Comparison of ENCODE assay signal across 1 cellular context in the genomic region with DNA sequence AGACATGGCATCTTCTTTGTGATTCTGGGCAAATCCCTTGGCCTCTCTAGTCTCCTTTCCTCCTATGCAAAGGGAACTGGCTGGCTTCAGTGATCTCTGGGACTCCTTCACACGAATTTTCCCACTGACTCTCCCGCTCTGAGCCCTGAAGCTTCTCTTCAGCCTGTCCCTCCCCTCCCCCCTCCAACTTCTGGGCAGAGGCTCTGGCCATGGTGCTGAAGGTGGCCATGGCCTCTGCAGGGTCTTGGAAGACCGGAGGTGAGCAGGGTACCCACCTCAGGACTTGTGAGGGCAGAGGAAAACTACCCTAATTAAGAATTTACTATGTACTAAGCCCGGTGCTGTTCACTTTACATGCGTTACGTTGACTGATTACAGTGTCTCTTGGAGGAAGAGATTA.
TF ChIP-seq lines count a peak whose summit lies in the region.

No MANE protein-coding gene starts in this region.

TF ChIP-seq in K562, 482 proteins besides CTCF, POLR2A, EP300 and RAD21 (continues in another document):
- no peak for TF ChIP-seq PHB2 (IDR thresholded peaks at IDR 0.05; ENCODE audit: low read depth)
- TF ChIP-seq ZNF696 (CRISPR knock-in tag; conservative IDR thresholded peaks at IDR 0.05) = no peak
- no peak for TF ChIP-seq MEIS2 (IDR thresholded peaks at IDR 0.05; ENCODE audit: partially characterized antibody)
- TF ChIP-seq, protein P1, sequence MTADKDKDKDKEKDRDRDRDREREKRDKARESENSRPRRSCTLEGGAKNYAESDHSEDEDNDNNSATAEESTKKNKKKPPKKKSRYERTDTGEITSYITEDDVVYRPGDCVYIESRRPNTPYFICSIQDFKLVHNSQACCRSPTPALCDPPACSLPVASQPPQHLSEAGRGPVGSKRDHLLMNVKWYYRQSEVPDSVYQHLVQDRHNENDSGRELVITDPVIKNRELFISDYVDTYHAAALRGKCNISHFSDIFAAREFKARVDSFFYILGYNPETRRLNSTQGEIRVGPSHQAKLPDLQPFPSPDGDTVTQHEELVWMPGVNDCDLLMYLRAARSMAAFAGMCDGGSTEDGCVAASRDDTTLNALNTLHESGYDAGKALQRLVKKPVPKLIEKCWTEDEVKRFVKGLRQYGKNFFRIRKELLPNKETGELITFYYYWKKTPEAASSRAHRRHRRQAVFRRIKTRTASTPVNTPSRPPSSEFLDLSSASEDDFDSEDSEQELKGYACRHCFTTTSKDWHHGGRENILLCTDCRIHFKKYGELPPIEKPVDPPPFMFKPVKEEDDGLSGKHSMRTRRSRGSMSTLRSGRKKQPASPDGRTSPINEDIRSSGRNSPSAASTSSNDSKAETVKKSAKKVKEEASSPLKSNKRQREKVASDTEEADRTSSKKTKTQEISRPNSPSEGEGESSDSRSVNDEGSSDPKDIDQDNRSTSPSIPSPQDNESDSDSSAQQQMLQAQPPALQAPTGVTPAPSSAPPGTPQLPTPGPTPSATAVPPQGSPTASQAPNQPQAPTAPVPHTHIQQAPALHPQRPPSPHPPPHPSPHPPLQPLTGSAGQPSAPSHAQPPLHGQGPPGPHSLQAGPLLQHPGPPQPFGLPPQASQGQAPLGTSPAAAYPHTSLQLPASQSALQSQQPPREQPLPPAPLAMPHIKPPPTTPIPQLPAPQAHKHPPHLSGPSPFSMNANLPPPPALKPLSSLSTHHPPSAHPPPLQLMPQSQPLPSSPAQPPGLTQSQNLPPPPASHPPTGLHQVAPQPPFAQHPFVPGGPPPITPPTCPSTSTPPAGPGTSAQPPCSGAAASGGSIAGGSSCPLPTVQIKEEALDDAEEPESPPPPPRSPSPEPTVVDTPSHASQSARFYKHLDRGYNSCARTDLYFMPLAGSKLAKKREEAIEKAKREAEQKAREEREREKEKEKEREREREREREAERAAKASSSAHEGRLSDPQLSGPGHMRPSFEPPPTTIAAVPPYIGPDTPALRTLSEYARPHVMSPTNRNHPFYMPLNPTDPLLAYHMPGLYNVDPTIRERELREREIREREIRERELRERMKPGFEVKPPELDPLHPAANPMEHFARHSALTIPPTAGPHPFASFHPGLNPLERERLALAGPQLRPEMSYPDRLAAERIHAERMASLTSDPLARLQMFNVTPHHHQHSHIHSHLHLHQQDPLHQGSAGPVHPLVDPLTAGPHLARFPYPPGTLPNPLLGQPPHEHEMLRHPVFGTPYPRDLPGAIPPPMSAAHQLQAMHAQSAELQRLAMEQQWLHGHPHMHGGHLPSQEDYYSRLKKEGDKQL (CRISPR knock-in tag; IDR thresholded peaks at IDR 0.05; ENCODE audit: borderline replicate concordance) = no peak
- 0 out of 2 replicates have a peak, but pooled peaks have one; percentile 22 for TF ChIP-seq CXXC5 (CRISPR knock-in tag; IDR thresholded peaks at IDR 0.05)
- TF ChIP-seq, protein P2, sequence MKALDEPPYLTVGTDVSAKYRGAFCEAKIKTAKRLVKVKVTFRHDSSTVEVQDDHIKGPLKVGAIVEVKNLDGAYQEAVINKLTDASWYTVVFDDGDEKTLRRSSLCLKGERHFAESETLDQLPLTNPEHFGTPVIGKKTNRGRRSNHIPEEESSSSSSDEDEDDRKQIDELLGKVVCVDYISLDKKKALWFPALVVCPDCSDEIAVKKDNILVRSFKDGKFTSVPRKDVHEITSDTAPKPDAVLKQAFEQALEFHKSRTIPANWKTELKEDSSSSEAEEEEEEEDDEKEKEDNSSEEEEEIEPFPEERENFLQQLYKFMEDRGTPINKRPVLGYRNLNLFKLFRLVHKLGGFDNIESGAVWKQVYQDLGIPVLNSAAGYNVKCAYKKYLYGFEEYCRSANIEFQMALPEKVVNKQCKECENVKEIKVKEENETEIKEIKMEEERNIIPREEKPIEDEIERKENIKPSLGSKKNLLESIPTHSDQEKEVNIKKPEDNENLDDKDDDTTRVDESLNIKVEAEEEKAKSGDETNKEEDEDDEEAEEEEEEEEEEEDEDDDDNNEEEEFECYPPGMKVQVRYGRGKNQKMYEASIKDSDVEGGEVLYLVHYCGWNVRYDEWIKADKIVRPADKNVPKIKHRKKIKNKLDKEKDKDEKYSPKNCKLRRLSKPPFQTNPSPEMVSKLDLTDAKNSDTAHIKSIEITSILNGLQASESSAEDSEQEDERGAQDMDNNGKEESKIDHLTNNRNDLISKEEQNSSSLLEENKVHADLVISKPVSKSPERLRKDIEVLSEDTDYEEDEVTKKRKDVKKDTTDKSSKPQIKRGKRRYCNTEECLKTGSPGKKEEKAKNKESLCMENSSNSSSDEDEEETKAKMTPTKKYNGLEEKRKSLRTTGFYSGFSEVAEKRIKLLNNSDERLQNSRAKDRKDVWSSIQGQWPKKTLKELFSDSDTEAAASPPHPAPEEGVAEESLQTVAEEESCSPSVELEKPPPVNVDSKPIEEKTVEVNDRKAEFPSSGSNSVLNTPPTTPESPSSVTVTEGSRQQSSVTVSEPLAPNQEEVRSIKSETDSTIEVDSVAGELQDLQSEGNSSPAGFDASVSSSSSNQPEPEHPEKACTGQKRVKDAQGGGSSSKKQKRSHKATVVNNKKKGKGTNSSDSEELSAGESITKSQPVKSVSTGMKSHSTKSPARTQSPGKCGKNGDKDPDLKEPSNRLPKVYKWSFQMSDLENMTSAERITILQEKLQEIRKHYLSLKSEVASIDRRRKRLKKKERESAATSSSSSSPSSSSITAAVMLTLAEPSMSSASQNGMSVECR (CRISPR knock-in tag; IDR thresholded peaks at IDR 0.05) = peak; percentile 67; the same call in 1 of the 2 replicates
- TF ChIP-seq, protein P3, sequence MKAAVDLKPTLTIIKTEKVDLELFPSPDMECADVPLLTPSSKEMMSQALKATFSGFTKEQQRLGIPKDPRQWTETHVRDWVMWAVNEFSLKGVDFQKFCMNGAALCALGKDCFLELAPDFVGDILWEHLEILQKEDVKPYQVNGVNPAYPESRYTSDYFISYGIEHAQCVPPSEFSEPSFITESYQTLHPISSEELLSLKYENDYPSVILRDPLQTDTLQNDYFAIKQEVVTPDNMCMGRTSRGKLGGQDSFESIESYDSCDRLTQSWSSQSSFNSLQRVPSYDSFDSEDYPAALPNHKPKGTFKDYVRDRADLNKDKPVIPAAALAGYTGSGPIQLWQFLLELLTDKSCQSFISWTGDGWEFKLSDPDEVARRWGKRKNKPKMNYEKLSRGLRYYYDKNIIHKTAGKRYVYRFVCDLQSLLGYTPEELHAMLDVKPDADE (conservative IDR thresholded peaks at IDR 0.05; ENCODE audit: control insufficient read depth, low read depth, low read length) = no peak
- TF ChIP-seq, protein P4, sequence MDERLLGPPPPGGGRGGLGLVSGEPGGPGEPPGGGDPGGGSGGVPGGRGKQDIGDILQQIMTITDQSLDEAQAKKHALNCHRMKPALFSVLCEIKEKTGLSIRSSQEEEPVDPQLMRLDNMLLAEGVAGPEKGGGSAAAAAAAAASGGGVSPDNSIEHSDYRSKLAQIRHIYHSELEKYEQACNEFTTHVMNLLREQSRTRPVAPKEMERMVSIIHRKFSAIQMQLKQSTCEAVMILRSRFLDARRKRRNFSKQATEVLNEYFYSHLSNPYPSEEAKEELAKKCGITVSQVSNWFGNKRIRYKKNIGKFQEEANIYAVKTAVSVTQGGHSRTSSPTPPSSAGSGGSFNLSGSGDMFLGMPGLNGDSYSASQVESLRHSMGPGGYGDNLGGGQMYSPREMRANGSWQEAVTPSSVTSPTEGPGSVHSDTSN (CRISPR knock-in tag; IDR thresholded peaks at IDR 0.05; ENCODE audit: low read depth) = no peak
- TF ChIP-seq, protein P4 (tag; conservative IDR thresholded peaks at IDR 0.05; ENCODE audit: low read depth) = no peak
- TF ChIP-seq BCOR (IDR thresholded peaks at IDR 0.05) = no peak
- no peak for TF ChIP-seq NUFIP1 (IDR thresholded peaks at IDR 0.05; ENCODE audit: partially characterized antibody)
- TF ChIP-seq, protein P5, sequence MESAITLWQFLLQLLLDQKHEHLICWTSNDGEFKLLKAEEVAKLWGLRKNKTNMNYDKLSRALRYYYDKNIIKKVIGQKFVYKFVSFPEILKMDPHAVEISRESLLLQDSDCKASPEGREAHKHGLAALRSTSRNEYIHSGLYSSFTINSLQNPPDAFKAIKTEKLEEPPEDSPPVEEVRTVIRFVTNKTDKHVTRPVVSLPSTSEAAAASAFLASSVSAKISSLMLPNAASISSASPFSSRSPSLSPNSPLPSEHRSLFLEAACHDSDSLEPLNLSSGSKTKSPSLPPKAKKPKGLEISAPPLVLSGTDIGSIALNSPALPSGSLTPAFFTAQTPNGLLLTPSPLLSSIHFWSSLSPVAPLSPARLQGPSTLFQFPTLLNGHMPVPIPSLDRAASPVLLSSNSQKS (CRISPR knock-in tag; IDR thresholded peaks at IDR 0.05) = no peak
- TF ChIP-seq TEAD2 (tag; IDR thresholded peaks at IDR 0.05) = no peak
- no peak for TF ChIP-seq NR2F6 (CRISPR knock-in tag; IDR thresholded peaks at IDR 0.05)
- TF ChIP-seq DNMT1 (IDR thresholded peaks at IDR 0.05) = no peak
- TF ChIP-seq NFE2L1 (tag; IDR thresholded peaks at IDR 0.05; ENCODE audit: borderline replicate concordance, low read depth) = no peak
- 0 out of 2 replicates have a peak, but pooled peaks have one; percentile 18 for TF ChIP-seq IRF2 (CRISPR knock-in tag; IDR thresholded peaks at IDR 0.05)
- no peak for TF ChIP-seq ZZZ3 (IDR thresholded peaks at IDR 0.05)
- no peak for TF ChIP-seq SAFB (IDR thresholded peaks at IDR 0.05; ENCODE audit: borderline replicate concordance, low read depth, low read length)
- no peak for TF ChIP-seq SREBF2 (CRISPR knock-in tag; IDR thresholded peaks at IDR 0.05)
- TF ChIP-seq KDM1A (IDR thresholded peaks at IDR 0.05) = no peak
- TF ChIP-seq, protein P6, sequence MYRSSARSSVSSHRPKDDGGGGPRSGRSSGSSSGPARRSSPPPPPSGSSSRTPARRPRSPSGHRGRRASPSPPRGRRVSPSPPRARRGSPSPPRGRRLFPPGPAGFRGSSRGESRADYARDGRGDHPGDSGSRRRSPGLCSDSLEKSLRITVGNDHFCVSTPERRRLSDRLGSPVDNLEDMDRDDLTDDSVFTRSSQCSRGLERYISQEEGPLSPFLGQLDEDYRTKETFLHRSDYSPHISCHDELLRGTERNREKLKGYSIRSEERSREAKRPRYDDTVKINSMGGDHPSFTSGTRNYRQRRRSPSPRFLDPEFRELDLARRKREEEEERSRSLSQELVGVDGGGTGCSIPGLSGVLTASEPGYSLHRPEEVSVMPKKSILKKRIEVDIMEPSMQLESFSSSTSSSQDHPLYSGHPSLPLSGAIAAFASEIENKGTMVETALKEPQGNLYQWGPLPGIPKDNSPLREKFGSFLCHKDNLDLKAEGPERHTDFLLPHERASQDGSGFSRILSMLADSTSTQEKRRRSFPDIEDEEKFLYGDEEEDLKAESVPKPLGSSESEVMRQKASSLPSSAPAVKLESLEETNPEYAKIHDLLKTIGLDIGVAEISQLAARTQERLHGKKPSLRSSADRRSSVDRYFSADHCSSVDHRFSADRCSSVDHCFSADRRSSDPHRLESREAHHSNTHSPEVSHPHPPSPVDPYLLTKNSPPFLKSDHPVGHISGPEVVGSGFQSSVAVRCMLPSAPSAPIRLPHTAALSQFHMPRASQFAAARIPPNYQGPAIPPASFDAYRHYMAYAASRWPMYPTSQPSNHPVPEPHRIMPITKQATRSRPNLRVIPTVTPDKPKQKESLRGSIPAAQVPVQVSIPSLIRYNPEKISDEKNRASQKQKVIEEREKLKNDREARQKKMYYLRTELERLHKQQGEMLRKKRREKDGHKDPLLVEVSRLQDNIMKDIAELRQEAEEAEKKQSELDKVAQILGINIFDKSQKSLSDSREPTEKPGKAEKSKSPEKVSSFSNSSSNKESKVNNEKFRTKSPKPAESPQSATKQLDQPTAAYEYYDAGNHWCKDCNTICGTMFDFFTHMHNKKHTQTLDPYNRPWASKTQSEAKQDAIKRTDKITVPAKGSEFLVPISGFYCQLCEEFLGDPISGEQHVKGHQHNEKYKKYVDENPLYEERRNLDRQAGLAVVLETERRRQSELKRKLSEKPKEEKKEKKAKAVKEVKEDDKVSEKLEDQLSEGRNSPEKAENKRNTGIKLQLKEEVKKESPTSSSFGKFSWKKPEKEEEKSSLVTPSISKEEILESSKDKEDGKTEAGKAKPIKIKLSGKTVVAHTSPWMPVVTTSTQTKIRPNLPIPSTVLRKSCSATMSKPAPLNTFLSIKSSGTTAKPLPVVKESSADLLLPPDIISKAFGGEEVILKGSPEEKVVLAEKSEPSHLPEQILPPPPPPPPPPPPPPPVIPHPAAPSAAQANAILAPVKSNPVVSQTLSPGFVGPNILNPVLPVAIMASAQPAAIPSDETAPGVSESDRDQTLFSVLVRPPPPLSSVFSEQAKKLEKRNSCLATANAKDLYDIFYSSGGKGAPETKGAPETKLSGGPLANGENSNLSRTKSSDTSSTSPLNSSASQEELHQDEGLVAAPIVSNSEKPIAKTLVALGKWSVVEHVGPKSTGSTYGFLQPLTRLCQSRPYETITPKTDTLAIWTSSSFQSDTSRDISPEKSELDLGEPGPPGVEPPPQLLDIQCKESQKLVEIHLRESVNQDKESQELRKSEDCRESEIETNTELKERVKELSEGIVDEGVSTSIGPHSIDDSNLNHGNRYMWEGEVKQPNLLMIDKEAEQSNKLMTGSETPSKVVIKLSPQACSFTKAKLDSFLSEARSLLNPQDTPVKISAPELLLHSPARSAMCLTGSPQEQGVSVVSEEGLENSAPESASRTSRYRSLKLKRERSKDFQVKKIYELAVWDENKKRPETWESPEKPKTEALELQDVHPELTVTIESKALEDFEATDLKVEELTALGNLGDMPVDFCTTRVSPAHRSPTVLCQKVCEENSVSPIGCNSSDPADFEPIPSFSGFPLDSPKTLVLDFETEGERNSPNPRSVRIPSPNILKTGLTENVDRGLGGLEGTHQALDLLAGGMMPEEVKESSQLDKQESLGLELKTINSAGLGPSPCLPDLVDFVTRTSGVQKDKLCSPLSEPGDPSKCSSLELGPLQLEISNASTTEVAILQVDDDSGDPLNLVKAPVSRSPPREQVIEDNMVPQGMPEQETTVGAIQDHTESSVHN (IDR thresholded peaks at IDR 0.05; ENCODE audit: borderline replicate concordance in 1 of 2, low read depth in 1 of 2) = no peak
- no peak; the same call in 1 of the 2 replicates for TF ChIP-seq GABPA (tag; conservative IDR thresholded peaks at IDR 0.05; ENCODE audit: low read depth)
- no peak for TF ChIP-seq HOXB6 (CRISPR knock-in tag; IDR thresholded peaks at IDR 0.05; ENCODE audit: borderline replicate concordance)
- TF ChIP-seq U2AF2 (optimal IDR thresholded peaks at IDR 0.05; ENCODE audit: low read depth, low read length) = no peak
- no peak for TF ChIP-seq SMARCA4 (IDR thresholded peaks at IDR 0.05)
- no peak for TF ChIP-seq NR3C1 (CRISPR knock-in tag; IDR thresholded peaks at IDR 0.05)
- TF ChIP-seq MBD2 (IDR thresholded peaks at IDR 0.05; ENCODE audit: borderline replicate concordance, low read depth) = no peak
- no peak for TF ChIP-seq RFX1 (IDR thresholded peaks at IDR 0.05)
- TF ChIP-seq RBM15 (IDR thresholded peaks at IDR 0.05; ENCODE audit: insufficient read depth, low read length) = no peak
- no peak for TF ChIP-seq EZH2 (IDR thresholded peaks at IDR 0.05; ENCODE audit: borderline replicate concordance, low read depth, low read length)
- no peak for TF ChIP-seq ZNF165 (CRISPR knock-in tag; IDR thresholded peaks at IDR 0.05; ENCODE audit: borderline replicate concordance)
- no peak for TF ChIP-seq ZNF75A (CRISPR knock-in tag; IDR thresholded peaks at IDR 0.05)
- TF ChIP-seq ZC3H8 (IDR thresholded peaks at IDR 0.05) = no peak
- TF ChIP-seq SP2 (IDR thresholded peaks at IDR 0.05; ENCODE audit: extremely low read depth, low read depth, low read length, poor library complexity, severe bottlenecking) = no peak
